In the genomic region with DNA sequence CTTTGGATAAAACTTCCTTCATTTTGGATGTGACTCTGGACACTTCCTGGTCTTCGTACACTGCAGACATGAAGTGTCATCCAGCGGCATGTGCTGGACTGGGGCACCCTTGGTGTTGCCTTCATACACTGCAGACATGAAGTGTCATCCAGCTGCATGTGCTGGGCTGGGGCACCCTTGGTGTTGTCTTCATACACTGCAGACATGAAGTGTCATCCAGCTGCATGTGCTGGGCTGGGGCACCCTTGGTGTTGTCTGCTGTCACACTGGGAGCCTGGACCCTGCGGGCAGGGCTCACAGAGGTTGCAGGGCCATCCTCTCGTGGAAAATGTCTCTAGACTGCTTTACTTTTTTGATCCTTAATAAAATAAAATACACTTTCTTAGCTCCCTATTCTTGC, we compare ENCODE assay signal across 8 cellular contexts.
"Had no signal": no experiment of that assay in that cellular context is flagged by ENCODE, and none has a peak within 500 bp of the region (broad histone marks: within the 10 kb centered on the region; RNA-seq: fewer than 3 reads in every experiment).

No MANE protein-coding gene starts in this region.

- H3K27ac ChIP-seq: GM23248, HL-60 had no signal

- ATAC-seq: HCT116, HepG2 had no signal

- H3K4me3 ChIP-seq: GM23248, HAP-1 had no signal

- DNase-seq: GM23248, GOT3, H7, HFFc6 had no signal

- H3K4me1 ChIP-seq: HAP-1 had no signal

- H3K36me3 ChIP-seq: HAP-1 had no signal

- H3K9me3 ChIP-seq: HAP-1 had no signal
